9 cellular contexts compared by ENCODE assay signal in genomic region chr6:105995403-105995699, GRCh38.
DNase-seq lines count a peak whose midpoint lies in the region; ATAC-seq, FAIRE-seq and TF ChIP-seq lines count a peak whose summit lies in the region.
"Had no signal": no experiment of that assay in that cellular context is flagged by ENCODE, and none has a peak within 500 bp of the region (broad histone marks: within the 10 kb centered on the region; RNA-seq: fewer than 3 reads in every experiment).

No MANE protein-coding gene starts in this region.

- H2AFZ ChIP-seq in keratinocyte (ENCODE audit: control insufficient read depth, low read length) = peak overlapping the region; percentile 92

- peak overlapping the region; percentile 95 for H3K4me2 ChIP-seq in keratinocyte (ENCODE audit: control insufficient read depth, extremely low read depth, insufficient read depth, low read depth, low read length)

- no peaks in the 10 kb centered on the region for H3K9me3 Mint-ChIP-seq in WTC11

- TF ChIP-seq EP300 in upper lobe of left lung (IDR thresholded peaks at IDR 0.05) = no peak

- H3K36me3 ChIP-seq in cardiac muscle cell (no peaks in the 10 kb centered on the region), keratinocyte (ENCODE audit: control insufficient read depth in 2 of 2, extremely low read depth in 1 of 2, insufficient read depth in 2 of 2, low read length in 2 of 2) (no peaks in the 10 kb centered on the region), upper lobe of left lung (no peaks in the 10 kb centered on the region)

- intact Hi-C loops in left cardiac atrium (cut with DNase I) = no loop called here

- H3K4me1 ChIP-seq in cardiac muscle cell (ENCODE audit: low read depth) (peaks cover 9% of the 10 kb centered on the region), keratinocyte (ENCODE audit: control insufficient read depth, extremely low read depth, insufficient read depth, low read length) (peaks cover 26% of the 10 kb centered on the region), upper lobe of left lung (peaks cover 15 to 25% (median 19%) of the 10 kb centered on the region in 4 donors)

- no peaks in the 10 kb centered on the region for H3K79me2 ChIP-seq in keratinocyte (ENCODE audit: control insufficient read depth, insufficient read depth, low read length)

- peak overlapping the region; percentile 82 for H3K9ac ChIP-seq in keratinocyte (ENCODE audit: control insufficient read depth, extremely low read depth, insufficient read depth, low read length)

- TF ChIP-seq POLR2A in upper lobe of left lung (IDR thresholded peaks at IDR 0.05) = no peak

- peaks cover 80% of the 10 kb centered on the region for H3K27me3 ChIP-seq in cardiac muscle cell
- H3K27me3 ChIP-seq in keratinocyte (ENCODE audit: control insufficient read depth, extremely low read depth, insufficient read depth, low read length) = no peaks in the 10 kb centered on the region
- peaks cover 0 to 15% (median 0%) of the 10 kb centered on the region in 4 donors for H3K27me3 ChIP-seq in upper lobe of left lung

- no peak overlapping the region for H3K27ac ChIP-seq in cardiac muscle cell
- H3K27ac ChIP-seq in keratinocyte (ENCODE audit: control insufficient read depth, insufficient read depth, low read length) = peak overlapping the region; percentile 81
- peak overlapping the region; percentile 72 to 91 (median 85) for H3K27ac ChIP-seq in upper lobe of left lung

- DNase-seq in cardiac muscle cell (ENCODE audit: low read depth in 1 of 2, low spot score in 1 of 2) (no peak), left cardiac atrium (no peak), WTC11 (ENCODE audit: low spot score) (no peak), keratinocyte (ENCODE audit: low read depth, low spot score) (no peak), upper lobe of left lung (no peak), anterior cingulate cortex (lab: John Stamatoyannopoulos, UW) (no peak), NCI-H524 treated with DMSO at 0.1 percent for 48 hours (lab: John Stamatoyannopoulos, UW) (no peak)

- peak overlapping the region; percentile 37 for H3K4me3 ChIP-seq in cardiac muscle cell
- peak overlapping the region in 2 of 3 experiments; percentile 76 to 93 for H3K4me3 ChIP-seq in keratinocyte (ENCODE audit: control insufficient read depth in 2 of 3, extremely low read depth in 1 of 3, insufficient read depth in 2 of 3, low read depth in 1 of 3, low read length in 3 of 3)
- peak overlapping the region in 3 of 4 donors; percentile 53 to 58 (median 57) for H3K4me3 ChIP-seq in upper lobe of left lung

- WGBS in upper lobe of left lung, 2 donors = 17 to 21% methylated on average over 5 of the region's 5 CpGs

- H3K4me1 Mint-ChIP-seq in WTC11 = peaks cover 36% of the 10 kb centered on the region

- peaks cover 94% of the 10 kb centered on the region for H3K27me3 Mint-ChIP-seq in WTC11 (ENCODE audit: low read depth)

- ATAC-seq in left cardiac atrium (no peak), WTC11 (no peak), upper lobe of left lung (ENCODE audit: low FRiP score in 2 of 2) (no peak), GM19395 (IDR thresholded peaks at IDR 0.05; ENCODE audit: unreplicated experiment) (no peak)

- CTCF ChIA-PET in WTC11 (lab: Charles Lee) = interaction anchor here (1.1 to 4.7 kb wide), 2 partner anchors 77 to 91 kb away, joined by 3 to 26 read pairs; partner anchors contain the start of gene PRDM1

- no peak for TF ChIP-seq CTCF in cardiac muscle cell (IDR thresholded peaks at IDR 0.05; ENCODE audit: low read depth, low read length)
- TF ChIP-seq CTCF in WTC11 (IDR thresholded peaks at IDR 0.05) = no peak
- no peak for TF ChIP-seq CTCF in keratinocyte (optimal IDR thresholded peaks at IDR 0.05 in 1 of 3, IDR thresholded peaks at IDR 0.05 in 1 of 3, conservative IDR thresholded peaks at IDR 0.05 in 1 of 3; ENCODE audit: extremely low read depth in 1 of 3, insufficient read depth in 2 of 3, low read length in 3 of 3)
- TF ChIP-seq CTCF in upper lobe of left lung (IDR thresholded peaks at IDR 0.05) = no peak

- H3K27ac Mint-ChIP-seq in WTC11 = no peak overlapping the region

- dilution Hi-C loops in keratinocyte (cut with MboI; ENCODE audit: extremely low pct_ligation_motif_present, low sequenced_read_pairs) = no loop called here

- H3K36me3 Mint-ChIP-seq in WTC11 = no peaks in the 10 kb centered on the region

- no peaks in the 10 kb centered on the region for H4K20me1 ChIP-seq in keratinocyte (ENCODE audit: control insufficient read depth, extremely low read depth, insufficient read depth, low read length)

- no peak for FAIRE-seq in keratinocyte (lab: Jason Lieb, UNC)
- FAIRE-seq: G401.6 had no signal

- POLR2A ChIA-PET in WTC11 (lab: Charles Lee) = no interaction called here

- H3K9me3 ChIP-seq in cardiac muscle cell (ENCODE audit: low read depth) (no peaks in the 10 kb centered on the region), keratinocyte (ENCODE audit: control insufficient read depth, low read depth, low read length) (no peaks in the 10 kb centered on the region), upper lobe of left lung (no peaks in the 10 kb centered on the region)

- peak overlapping the region; percentile 84 for H3K4me3 Mint-ChIP-seq in WTC11

- H3K9me1 ChIP-seq in keratinocyte (ENCODE audit: control insufficient read depth, extremely low read depth, insufficient read depth, low read length) = no peaks in the 10 kb centered on the region

TF ChIP-seq in WTC11, 78 proteins besides CTCF, POLR2A, EP300 and RAD21:
- TF ChIP-seq CBFB (CRISPR knock-in tag; IDR thresholded peaks at IDR 0.05; ENCODE audit: low read depth) (no peak), TEAD1 (CRISPR knock-in tag; IDR thresholded peaks at IDR 0.05) (no peak), ESRRA (CRISPR knock-in tag; IDR thresholded peaks at IDR 0.05; ENCODE audit: borderline replicate concordance) (no peak), ZNF671 (CRISPR knock-in tag; IDR thresholded peaks at IDR 0.05) (no peak), ZNF121 (CRISPR knock-in tag; IDR thresholded peaks at IDR 0.05) (no peak), USF2 (CRISPR knock-in tag; IDR thresholded peaks at IDR 0.05) (no peak)
